ENCODE assay signal across 1 cellular context in genomic region chr12:10884086-10884725, GRCh38.
TF ChIP-seq lines count a peak whose summit lies in the region.

Gene PRH1 (minus strand): TSS chr12:10884255. CDS start chr12:10884217, 38 bp downstream.

TF ChIP-seq in HepG2, 621 proteins besides CTCF, POLR2A, EP300 and RAD21 (continues in another document):
- TF ChIP-seq PRDM4 (CRISPR knock-in tag; IDR thresholded peaks at IDR 0.05; ENCODE audit: borderline replicate concordance) (no peak), ZSCAN29 (CRISPR knock-in tag; conservative IDR thresholded peaks at IDR 0.05) (no peak), SATB2 (CRISPR knock-in tag; IDR thresholded peaks at IDR 0.05) (no peak), PHB2 (IDR thresholded peaks at IDR 0.05; ENCODE audit: partially characterized antibody) (no peak), ZNF383 (CRISPR knock-in tag; IDR thresholded peaks at IDR 0.05; ENCODE audit: borderline replicate concordance) (no peak), ZNF720 (CRISPR knock-in tag; IDR thresholded peaks at IDR 0.05) (no peak), ZNF597 (CRISPR knock-in tag; IDR thresholded peaks at IDR 0.05) (no peak), ZNF646 (CRISPR knock-in tag; IDR thresholded peaks at IDR 0.05) (peak; percentile 62; the same call in 1 of the 2 replicates), ZNF562 (CRISPR knock-in tag; IDR thresholded peaks at IDR 0.05; ENCODE audit: borderline replicate concordance) (no peak), PREB (CRISPR knock-in tag; IDR thresholded peaks at IDR 0.05) (no peak), CSRNP2 (CRISPR knock-in tag; conservative IDR thresholded peaks at IDR 0.05; ENCODE audit: low read depth) (no peak), ZNF546 (CRISPR knock-in tag; conservative IDR thresholded peaks at IDR 0.05) (no peak), ZNF598 (CRISPR knock-in tag; IDR thresholded peaks at IDR 0.05; ENCODE audit: borderline replicate concordance) (no peak), ZFP36L1 (CRISPR knock-in tag; IDR thresholded peaks at IDR 0.05) (no peak), ZC3H13 (CRISPR knock-in tag; IDR thresholded peaks at IDR 0.05) (no peak), ARNTL (CRISPR knock-in tag; IDR thresholded peaks at IDR 0.05) (no peak), ARID5B (CRISPR knock-in tag; IDR thresholded peaks at IDR 0.05) (peak; percentile 41; the same call in 1 of the 2 replicates), ZNF770 (CRISPR knock-in tag; IDR thresholded peaks at IDR 0.05) (no peak), ZBTB4 (CRISPR knock-in tag; IDR thresholded peaks at IDR 0.05; ENCODE audit: borderline replicate concordance) (no peak), PHF8 (CRISPR knock-in tag; IDR thresholded peaks at IDR 0.05) (no peak), ZBTB37 (CRISPR knock-in tag; IDR thresholded peaks at IDR 0.05) (no peak)
